Comparison of ENCODE assay signal across 10 cellular contexts in genomic region chr16:53261276-53261675, GRCh38.
"Had no signal": no experiment of that assay in that cellular context is flagged by ENCODE, and none has a peak within 500 bp of the region (broad histone marks: within the 10 kb centered on the region; RNA-seq: fewer than 3 reads in every experiment).

No MANE protein-coding gene starts in this region.

- H3K9me3 ChIP-seq: HAP-1 had no signal

- FAIRE-seq: H1 had no signal

- H2AFZ ChIP-seq: GM23248, GM23338 had no signal

- ATAC-seq: GM23338, HCT116 had no signal

- H3K9ac ChIP-seq: GM23248 had no signal

- H3K4me2 ChIP-seq: GM23338 had no signal

- H3K27ac ChIP-seq: GM23248 had no signal

- H3K4me3 ChIP-seq: GM23248, GM23338, HAP-1 had no signal

- DNase-seq: GM23248, GOT3, H7, H9, HCEC 1CT, HFFc6 had no signal
